16 cellular contexts compared by ENCODE assay signal in genomic region chr10:12191715-12192114, GRCh38. TPM values are rescaled to one million over a fixed set of nuclear protein-coding genes. Genes with fewer than 3 reads are reported as not detected.
DNase-seq lines count a peak whose midpoint lies in the region.
"Had no signal": no experiment of that assay in that cellular context is flagged by ENCODE, and none has a peak within 500 bp of the region (broad histone marks: within the 10 kb centered on the region; RNA-seq: fewer than 3 reads in every experiment).

No MANE protein-coding gene starts in this region.

- no peak overlapping the region for H3K23ac ChIP-seq in mesenchymal stem cell (ENCODE audit: low read length in 2 of 2)

- no peak overlapping the region for H2BK5ac ChIP-seq in mesenchymal stem cell (ENCODE audit: low read depth, low read length, poor library complexity, severe bottlenecking)

- no peak overlapping the region for H3K18ac ChIP-seq in mesenchymal stem cell (ENCODE audit: low read depth in 1 of 2, low read length in 2 of 2)

- no peak overlapping the region for H3K4ac ChIP-seq in mesenchymal stem cell (ENCODE audit: low read depth in 1 of 2, low read length in 2 of 2)

- H2BK120ac ChIP-seq in mesenchymal stem cell (ENCODE audit: low read depth, low read length): no peak overlapping the region

- H4K91ac ChIP-seq in mesenchymal stem cell (ENCODE audit: low read length): no peak overlapping the region

- H3K27me3 ChIP-seq in BLaER1 treated with 17β-estradiol and CSF1 and Interleukin-3, amounts not matched to agents 10 nM and 100 nM: no peaks in the 10 kb centered on the region
- H3K27me3 ChIP-seq in mesenchymal stem cell (ENCODE audit: control insufficient read depth in 1 of 2, insufficient read depth in 1 of 2, low read length in 2 of 2): no peaks in the 10 kb centered on the region
- H3K27me3 ChIP-seq: heart right ventricle had no signal

- H3K14ac ChIP-seq in mesenchymal stem cell (ENCODE audit: low read length in 2 of 2): no peak overlapping the region

- H4K20me1 ChIP-seq in BLaER1 treated with 17β-estradiol and CSF1 and Interleukin-3, amounts not matched to agents 10 nM and 100 nM: peaks cover 0 to 34% (median 0%) of the 10 kb centered on the region in 11 experiments; a peak in 9 of 22 replicates

- peaks cover 21% of the 10 kb centered on the region for H3K79me1 ChIP-seq in mesenchymal stem cell (replicated peaks; ENCODE audit: low read length, poor library complexity, severe bottlenecking)

- peak overlapping the region; percentile 50 to 95 (median 88) for H3K4me2 ChIP-seq in BLaER1 treated with 17β-estradiol and CSF1 and Interleukin-3, amounts not matched to agents 10 nM and 100 nM
- H3K4me2 ChIP-seq in mesenchymal stem cell (ENCODE audit: low read length, poor library complexity, severe bottlenecking): no peak overlapping the region

- no peaks in the 10 kb centered on the region for H3K9me3 ChIP-seq in BLaER1 treated with 17β-estradiol and CSF1 and Interleukin-3, amounts not matched to agents 10 nM and 100 nM (replicated peaks in 1 of 11)
- no peaks in the 10 kb centered on the region for H3K9me3 ChIP-seq in mesenchymal stem cell (ENCODE audit: control insufficient read depth, low read length)
- H3K9me3 ChIP-seq: heart right ventricle had no signal

- peaks cover 4 to 61% (median 38%) of the 10 kb centered on the region in 11 experiments; a peak in 19 of 22 replicates for H3K36me3 ChIP-seq in BLaER1 treated with 17β-estradiol and CSF1 and Interleukin-3, amounts not matched to agents 10 nM and 100 nM
- H3K36me3 ChIP-seq in mesenchymal stem cell (ENCODE audit: control insufficient read depth in 1 of 2, insufficient read depth in 2 of 2, low read depth in 1 of 2, low read length in 2 of 2): peaks cover 4 to 23% of the 10 kb centered on the region in 2 experiments

- no peak overlapping the region for H2BK15ac ChIP-seq in mesenchymal stem cell (ENCODE audit: low read depth, poor library complexity, severe bottlenecking)

- H3K27ac ChIP-seq in BLaER1 treated with 17β-estradiol and CSF1 and Interleukin-3, amounts not matched to agents 10 nM and 100 nM: peak overlapping the region; percentile 60 to 98 (median 96); a peak in 21 of 22 replicates
- H3K27ac ChIP-seq in mesenchymal stem cell (ENCODE audit: low read length, poor library complexity, severe bottlenecking): peak overlapping the region; percentile 19
- H3K27ac ChIP-seq: heart right ventricle, skin epidermis had no signal

- no peak overlapping the region for H4K8ac ChIP-seq in mesenchymal stem cell (ENCODE audit: low read length)

- peak overlapping the region in 6 of 10 experiments; percentile 1 to 45 (median 29); a peak in 9 of 20 replicates for H3K4me3 ChIP-seq in BLaER1 treated with 17β-estradiol and CSF1 and Interleukin-3, amounts not matched to agents 10 nM and 100 nM
- H3K4me3 ChIP-seq in mesenchymal stem cell (ENCODE audit: insufficient read depth in 1 of 2, low read depth in 1 of 2, low read length in 2 of 2): no peak overlapping the region
- H3K4me3 ChIP-seq: heart right ventricle, skin epidermis had no signal

- H3K4me1 ChIP-seq in BLaER1 treated with 17β-estradiol and CSF1 and Interleukin-3, amounts not matched to agents 10 nM and 100 nM: peaks cover 37 to 80% (median 76%) of the 10 kb centered on the region in 10 experiments
- peaks cover 9% of the 10 kb centered on the region for H3K4me1 ChIP-seq in mesenchymal stem cell (ENCODE audit: control insufficient read depth, insufficient read depth, low read depth, low read length)

- 88% methylated on average over 3 of the region's 3 CpGs for WGBS in mesenchymal stem cell

- peak; percentile 35 for DNase-seq in HCEC 1CT
- DNase-seq in amniotic epithelial cell (ENCODE audit: low read depth): peak; percentile 72
- no peak for DNase-seq in mesenchymal stem cell
- no peak for DNase-seq in pons (ENCODE audit: low spot score)
- DNase-seq in hippocampal formation (lab: John Stamatoyannopoulos, UW): no peak
- no peak for DNase-seq in amygdala (lab: John Stamatoyannopoulos, UW)
- DNase-seq: COR-L47; endodermal cell; heart right ventricle; left colon; naive thymus-derived CD8-positive, alpha-beta T cell; NCI-H1105; NCI-H510A treated with DMSO at 0.1 percent for 48 hours; RPMI8226 had no signal

- no peak overlapping the region for H2BK12ac ChIP-seq in mesenchymal stem cell (ENCODE audit: low read length in 2 of 2)

- no peak overlapping the region for H2AK5ac ChIP-seq in mesenchymal stem cell (ENCODE audit: low read length, severe bottlenecking)

- H3K9ac ChIP-seq in BLaER1 treated with 17β-estradiol and CSF1 and Interleukin-3, amounts not matched to agents 10 nM and 100 nM: peak overlapping the region; percentile 43 to 95 (median 73); a peak in 20 of 22 replicates
- peak overlapping the region; percentile 7 for H3K9ac ChIP-seq in mesenchymal stem cell (ENCODE audit: low read length)

- no peak overlapping the region for H2AFZ ChIP-seq in mesenchymal stem cell (ENCODE audit: low read depth, low read length)

RNA-seq across cellular contexts. Expression of gene NUDT5, which starts 4.0 kb away (rescaled TPM):
- 68.3 TPM for polyA plus RNA-seq in mesenchymal stem cell (2013, experiment 1 of 2)
- polyA plus RNA-seq in mesenchymal stem cell (2013, experiment 2 of 2): 70.4 TPM

RNA-seq across cellular contexts. Expression of gene CDC123, which starts 4.3 kb away (rescaled TPM):
- 113 TPM for polyA plus RNA-seq in mesenchymal stem cell (2013, experiment 1 of 2)
- polyA plus RNA-seq in mesenchymal stem cell (2013, experiment 2 of 2): 114 TPM

Comparison
In these comparisons a context has a peak if more than half of its experiments do, and no peak if none do; other contexts are left out.
1. H3K4me3 ChIP-seq: peak in BLaER1 treated with 17β-estradiol and CSF1 and Interleukin-3, amounts not matched to agents 10 nM and 100 nM (6 of 10); none in mesenchymal stem cell (0 of 2).
2. DNase-seq: peak in HCEC 1CT (single experiment) and amniotic epithelial cell (single experiment); none in mesenchymal stem cell (single experiment), pons (single experiment), hippocampal formation (0 of 2) and amygdala (0 of 56).